ENCODE assay signal across 8 cellular contexts in genomic region chr17:38871992-38872605, GRCh38. TPM values are rescaled to one million over a fixed set of nuclear protein-coding genes. Genes with fewer than 3 reads are reported as not detected.
DNase-seq lines count a peak whose midpoint lies in the region; ATAC-seq, FAIRE-seq and TF ChIP-seq lines count a peak whose summit lies in the region.

No MANE protein-coding gene starts in this region.

- peak overlapping the region; percentile 94 to 100 (median 98) for H3K4me3 Mint-ChIP-seq in CD8-positive, alpha-beta memory T cell
- H3K4me3 Mint-ChIP-seq in endodermal cell (peak overlapping the region; percentile 100), osteocyte (ENCODE audit: unreplicated experiment) (peak overlapping the region; percentile 94)

- peaks cover 68% of the 10 kb centered on the region for H3K4me1 ChIP-seq in CD8-positive, alpha-beta memory T cell (ENCODE audit: insufficient read depth, low read length)
- H3K4me1 ChIP-seq in OCI-LY3 (ENCODE audit: low read length) = peaks cover 19% of the 10 kb centered on the region
- peaks cover 11% of the 10 kb centered on the region for H3K4me1 ChIP-seq in endodermal cell (ENCODE audit: control insufficient read depth, insufficient read depth, low read length)

- H3K4me2 ChIP-seq in OCI-LY3 (ENCODE audit: low read length) = peak overlapping the region; percentile 100

- FAIRE-seq in RCC 7860 (lab: Jason Lieb, UNC) = no peak

- H3K27me3 ChIP-seq in CD8-positive, alpha-beta memory T cell (ENCODE audit: insufficient read depth, low read length, poor library complexity, severe bottlenecking) = no peaks in the 10 kb centered on the region
- no peaks in the 10 kb centered on the region for H3K27me3 ChIP-seq in OCI-LY3 (ENCODE audit: low read depth, low read length)
- H3K27me3 ChIP-seq in endodermal cell (ENCODE audit: control insufficient read depth, insufficient read depth, low read length, poor library complexity, severe bottlenecking) = no peaks in the 10 kb centered on the region

- peaks cover 13% of the 10 kb centered on the region for H3K36me3 ChIP-seq in CD8-positive, alpha-beta memory T cell (ENCODE audit: insufficient read depth, low read length)
- H3K36me3 ChIP-seq in OCI-LY3 (replicated peaks; ENCODE audit: low read depth, low read length) = peaks cover 8% of the 10 kb centered on the region
- peaks cover 44% of the 10 kb centered on the region for H3K36me3 ChIP-seq in endodermal cell (ENCODE audit: control insufficient read depth, insufficient read depth, low read length)

- peaks cover 72 to 77% (median 77%) of the 10 kb centered on the region in 3 donors for H3K4me1 Mint-ChIP-seq in CD8-positive, alpha-beta memory T cell
- peaks cover 28% of the 10 kb centered on the region for H3K4me1 Mint-ChIP-seq in endodermal cell
- H3K4me1 Mint-ChIP-seq in osteocyte (ENCODE audit: unreplicated experiment) = peaks cover 75% of the 10 kb centered on the region

- POLR2A ChIA-PET in CD8-positive, alpha-beta memory T cell (lab: Charles Lee) = interaction anchor here (0.5 to 3.4 kb wide), 8 partner anchors 12 to 103 kb away, joined by 3 to 49 read pairs (median 4); partner anchors contain the start of genes LASP1NB and RPL23

- no peaks in the 10 kb centered on the region for H3K9me3 Mint-ChIP-seq in CD8-positive, alpha-beta memory T cell
- H3K9me3 Mint-ChIP-seq in endodermal cell (no peaks in the 10 kb centered on the region), osteocyte (ENCODE audit: unreplicated experiment) (no peaks in the 10 kb centered on the region)

- H3K27me3 Mint-ChIP-seq in CD8-positive, alpha-beta memory T cell = peaks cover 0 to 12% of the 10 kb centered on the region in 2 donors
- H3K27me3 Mint-ChIP-seq in endodermal cell (ENCODE audit: insufficient read depth) = no peaks in the 10 kb centered on the region
- H3K27me3 Mint-ChIP-seq in osteocyte (ENCODE audit: unreplicated experiment) = no peaks in the 10 kb centered on the region

- peaks cover 0 to 34% (median 1%) of the 10 kb centered on the region in 3 donors for H3K36me3 Mint-ChIP-seq in CD8-positive, alpha-beta memory T cell
- H3K36me3 Mint-ChIP-seq in endodermal cell (ENCODE audit: low read depth) (peaks cover 5% of the 10 kb centered on the region), osteocyte (ENCODE audit: unreplicated experiment) (peaks cover 7% of the 10 kb centered on the region)

- H4K20me1 ChIP-seq in OCI-LY3 (ENCODE audit: insufficient read depth, low read length) = peaks cover 52% of the 10 kb centered on the region

- DNase-seq in CD8-positive, alpha-beta memory T cell = no peak
- DNase-seq in endodermal cell (no peak), osteocyte (ENCODE audit: extremely low spot score, unreplicated experiment) (no peak), RCC 7860 (ENCODE audit: low spot score) (no peak), glomerular visceral epithelial cell (ENCODE audit: extremely low spot score) (no peak), NCI-H2107 (lab: John Stamatoyannopoulos, UW) (no peak)

- peak overlapping the region; percentile 69 for H3K4me3 ChIP-seq in CD8-positive, alpha-beta memory T cell (ENCODE audit: low read length)
- peak overlapping the region; percentile 99 for H3K4me3 ChIP-seq in OCI-LY3 (ENCODE audit: low read length)
- peak overlapping the region; percentile 93 for H3K4me3 ChIP-seq in endodermal cell (ENCODE audit: low read length)

- peak overlapping the region; percentile 76 for H3K27ac ChIP-seq in CD8-positive, alpha-beta memory T cell (ENCODE audit: low read depth, low read length)
- H3K27ac ChIP-seq in OCI-LY3 (ENCODE audit: low read length) = peak overlapping the region; percentile 96
- H3K27ac ChIP-seq in endodermal cell (ENCODE audit: low read depth, low read length) = no peak overlapping the region

- peak overlapping the region; percentile 89; the same call in 1 of the 2 replicates for H3K9ac ChIP-seq in OCI-LY3 (ENCODE audit: low read length)
- H3K9ac ChIP-seq in endodermal cell (ENCODE audit: extremely low read depth, low read length, poor library complexity, severe bottlenecking) = peak overlapping the region; percentile 92

- H3K79me2 ChIP-seq in OCI-LY3 (ENCODE audit: low read length) = peaks cover 63% of the 10 kb centered on the region

- WGBS in endodermal cell (ENCODE audit: insufficient coverage in 1 of 2, insufficient read length in 1 of 2), 2 experiments = 86 to 87% methylated on average over 3 to 5 of the region's 5 CpGs

- no peak overlapping the region for H2AFZ ChIP-seq in OCI-LY3 (ENCODE audit: low read depth, low read length)

- CTCF ChIA-PET in CD8-positive, alpha-beta memory T cell (lab: Charles Lee) = interaction anchor here (0.9 to 7.0 kb wide), 12 partner anchors 10 to 303 kb away, joined by 3 to 73 read pairs (median 5); partner anchors contain the start of genes ARL5C and LASP1NB

- peak overlapping the region; percentile 93 to 99 (median 96) for H3K27ac Mint-ChIP-seq in CD8-positive, alpha-beta memory T cell
- H3K27ac Mint-ChIP-seq in endodermal cell (peak overlapping the region; percentile 97), osteocyte (ENCODE audit: unreplicated experiment) (peak overlapping the region; percentile 84)

- TF ChIP-seq CTCF in OCI-LY3 (IDR thresholded peaks at IDR 0.05; ENCODE audit: low read depth, low read length) (no peak), endodermal cell (conservative IDR thresholded peaks at IDR 0.05) (no peak), osteocyte (IDR thresholded peaks at IDR 0.05) (no peak)

- no peak for ATAC-seq in activated CD4-positive, CD25-positive, alpha-beta regulatory T cell treated with anti-CD3 and anti-CD28 coated beads, Interleukin-2, amount 50 U/mL, for 24 hours

- H3K9me3 ChIP-seq in CD8-positive, alpha-beta memory T cell (ENCODE audit: low read length) = no peaks in the 10 kb centered on the region
- H3K9me3 ChIP-seq in OCI-LY3 (ENCODE audit: insufficient read depth, low read length) (no peaks in the 10 kb centered on the region), endodermal cell (ENCODE audit: control insufficient read depth, low read length) (no peaks in the 10 kb centered on the region)

RNA-seq across cellular contexts. Expression of gene LASP1, which starts 2.2 kb away (rescaled TPM):
- total RNA-seq in CD8-positive, alpha-beta memory T cell = 100 to 1,000 TPM; 128 to 135 TPM
- 76.1 TPM for polyA plus RNA-seq in CD8-positive, alpha-beta memory T cell
- 100 to 1,000 TPM; 168 to 177 TPM for total RNA-seq in endodermal cell
- 102 TPM for polyA plus RNA-seq in endodermal cell (2013, experiment 1 of 2)
- 102 TPM for polyA plus RNA-seq in endodermal cell (2013, experiment 2 of 2)
- total RNA-seq in osteocyte = 402 and 409 TPM in 2 replicates

RNA-seq across cellular contexts. Expression of gene RPL23, which starts 18.6 kb away (rescaled TPM):
- total RNA-seq in CD8-positive, alpha-beta memory T cell = 1,000 to 10,000 TPM; 1,857 to 1,911 TPM
- 1,010 TPM for polyA plus RNA-seq in CD8-positive, alpha-beta memory T cell
- total RNA-seq in endodermal cell (1,000 to 10,000 TPM; 1,194 to 1,262 TPM), osteocyte (1,245 and 1,310 TPM in 2 replicates)
- 2,291 TPM for polyA plus RNA-seq in endodermal cell (2013, experiment 1 of 2)
- polyA plus RNA-seq in endodermal cell (2013, experiment 2 of 2) = 2,039 TPM

RNA-seq across cellular contexts. Expression of gene CWC25, which starts 47.0 kb away (rescaled TPM):
- total RNA-seq in CD8-positive, alpha-beta memory T cell = 10 to 100 TPM; 31.3 to 31.7 TPM
- 11.5 TPM for polyA plus RNA-seq in CD8-positive, alpha-beta memory T cell
- total RNA-seq in endodermal cell (10 to 100 TPM; 14.6 to 15.0 TPM), osteocyte (16.5 and 17.2 TPM in 2 replicates)
- polyA plus RNA-seq in endodermal cell (2013, experiment 1 of 2) = 17.2 TPM
- 16.7 TPM for polyA plus RNA-seq in endodermal cell (2013, experiment 2 of 2)
